Comparison of ENCODE assay signal across 19 cellular contexts in genomic region chr1:108194051-108194450, GRCh38. TPM values are rescaled to one million over a fixed set of nuclear protein-coding genes. Genes with fewer than 3 reads are reported as not detected.
DNase-seq lines count a peak whose midpoint lies in the region; ATAC-seq and TF ChIP-seq lines count a peak whose summit lies in the region.
"Had no signal": no experiment of that assay in that cellular context is flagged by ENCODE, and none has a peak within 500 bp of the region (broad histone marks: within the 10 kb centered on the region; RNA-seq: fewer than 3 reads in every experiment).

No MANE protein-coding gene starts in this region.

- no peaks in the 10 kb centered on the region for H3K27me3 ChIP-seq in trophoblast cell (ENCODE audit: insufficient read depth, low read length)

- no peak overlapping the region for H4K91ac ChIP-seq in trophoblast cell (ENCODE audit: low read depth, low read length)

- no peak overlapping the region for H3K27ac ChIP-seq in trophoblast cell (ENCODE audit: low read depth, low read length)

- peak; percentile 13 for DNase-seq in AG10803 (ENCODE audit: low read depth)
- DNase-seq in WTC11 (ENCODE audit: low spot score), result no peak
- DNase-seq in fibroblast of mammary gland (ENCODE audit: low read depth), result peak; percentile 22
- no peak for DNase-seq in trophoblast cell
- DNase-seq in NCI-H187 treated with DMSO at 0.1 percent for 48 hours (lab: John Stamatoyannopoulos, UW), result no peak
- no peak for DNase-seq in activated naive CD4-positive, alpha-beta T cell treated with anti-CD3 and anti-CD28 coated beads, Interleukin-2, amount 10 ng/mL, durations not matched to agents 7 days and 5 days
- DNase-seq: ACHN; C1 segment of cervical spinal cord; Calu3; CD4-positive, alpha-beta T cell; DMS79; GOT3; H9 had no signal

- H3K4ac ChIP-seq in trophoblast cell (ENCODE audit: low read depth, low read length), result peak overlapping the region; percentile 53

- peaks cover 2% of the 10 kb centered on the region for H3K79me2 ChIP-seq in trophoblast cell (ENCODE audit: control insufficient read depth, insufficient read depth, low read length, poor library complexity)

- no peak overlapping the region for H3K4me3 ChIP-seq in AG10803 (ENCODE audit: low read length)
- no peak overlapping the region for H3K4me3 ChIP-seq in fibroblast of mammary gland (ENCODE audit: control insufficient read depth, low read depth, low read length)
- H3K4me3 ChIP-seq in trophoblast cell (ENCODE audit: low read depth, low read length), result no peak overlapping the region
- H3K4me3 ChIP-seq: GM12878 had no signal

- no peak for TF ChIP-seq CTCF in AG10803 (conservative IDR thresholded peaks at IDR 0.05; ENCODE audit: low read length)
- TF ChIP-seq CTCF in WTC11 (IDR thresholded peaks at IDR 0.05), result no peak
- no peak for TF ChIP-seq CTCF in fibroblast of mammary gland (conservative IDR thresholded peaks at IDR 0.05; ENCODE audit: control insufficient read depth, insufficient read depth, low read depth, low read length)

- no peak overlapping the region for H3K18ac ChIP-seq in trophoblast cell (ENCODE audit: low read length)

- WGBS in trophoblast cell (ENCODE audit: extremely low coverage, insufficient coverage, insufficient read length), result no CpG with 5 or more reads among the region's 1 CpG

- no peak overlapping the region for H2BK5ac ChIP-seq in trophoblast cell (ENCODE audit: low read depth, low read length, poor library complexity)

- H3K27me3 Mint-ChIP-seq in WTC11 (ENCODE audit: low read depth), result no peaks in the 10 kb centered on the region; the same call in 1 of the 2 replicates
- no peaks in the 10 kb centered on the region for H3K27me3 Mint-ChIP-seq in activated naive CD4-positive, alpha-beta T cell treated with anti-CD3 and anti-CD28 coated beads, Interleukin-2, amount 10 ng/mL, durations not matched to agents 7 days and 5 days
- H3K27me3 Mint-ChIP-seq: B cell; CD4-positive, alpha-beta T cell had no signal

- no peak overlapping the region for H2AFZ ChIP-seq in trophoblast cell (ENCODE audit: insufficient read depth, low read length, poor library complexity)

- H3K4me1 ChIP-seq in trophoblast cell (ENCODE audit: control insufficient read depth in 1 of 2, insufficient read depth in 2 of 2, low read length in 2 of 2), result peaks cover 2 to 8% of the 10 kb centered on the region in 2 experiments

- POLR2A ChIA-PET in WTC11 (lab: Charles Lee), result no interaction called here

- H3K27ac Mint-ChIP-seq in WTC11, result peak overlapping the region; percentile 20; the same call in 1 of the 2 replicates
- no peak overlapping the region for H3K27ac Mint-ChIP-seq in activated naive CD4-positive, alpha-beta T cell treated with anti-CD3 and anti-CD28 coated beads, Interleukin-2, amount 10 ng/mL, durations not matched to agents 7 days and 5 days
- H3K27ac Mint-ChIP-seq: B cell; CD4-positive, alpha-beta T cell; H9 had no signal

- H3K79me1 ChIP-seq in trophoblast cell (ENCODE audit: low read length), result no peaks in the 10 kb centered on the region

- H3K36me3 ChIP-seq in trophoblast cell (ENCODE audit: control insufficient read depth in 1 of 2, insufficient read depth in 2 of 2, low read length in 2 of 2), result peaks cover 15 to 20% of the 10 kb centered on the region in 2 experiments

- H3K14ac ChIP-seq in trophoblast cell (ENCODE audit: low read length), result no peak overlapping the region

- ATAC-seq in WTC11 (no peak), HG02623 (IDR thresholded peaks at IDR 0.05; ENCODE audit: unreplicated experiment) (no peak), GM21526 (IDR thresholded peaks at IDR 0.05; ENCODE audit: low FRiP score, unreplicated experiment) (no peak)
- ATAC-seq: GM12878 had no signal

- no peak overlapping the region for H4K12ac ChIP-seq in trophoblast cell (ENCODE audit: low read depth, low read length)

- H3K9ac ChIP-seq in trophoblast cell (ENCODE audit: low read length), result no peak overlapping the region

- no peak overlapping the region for H2BK120ac ChIP-seq in trophoblast cell (ENCODE audit: insufficient read depth, low read length, poor library complexity)

- peaks cover 4% of the 10 kb centered on the region; the same call in 1 of the 2 replicates for H3K9me3 Mint-ChIP-seq in WTC11
- peaks cover 24% of the 10 kb centered on the region for H3K9me3 Mint-ChIP-seq in activated naive CD4-positive, alpha-beta T cell treated with anti-CD3 and anti-CD28 coated beads, Interleukin-2, amount 10 ng/mL, durations not matched to agents 7 days and 5 days

- H3K4me3 Mint-ChIP-seq in WTC11, result no peak overlapping the region
- H3K4me3 Mint-ChIP-seq in activated naive CD4-positive, alpha-beta T cell treated with anti-CD3 and anti-CD28 coated beads, Interleukin-2, amount 10 ng/mL, durations not matched to agents 7 days and 5 days, result no peak overlapping the region
- H3K4me3 Mint-ChIP-seq: B cell; CD4-positive, alpha-beta T cell; H9 had no signal

- CTCF ChIA-PET in WTC11 (lab: Charles Lee), result no interaction called here
- CTCF ChIA-PET in activated naive CD4-positive, alpha-beta T cell treated with anti-CD3 and anti-CD28 coated beads, Interleukin-2, amount 10 ng/mL, durations not matched to agents 7 days and 5 days (lab: Charles Lee), result no interaction called here

- peaks cover 44% of the 10 kb centered on the region for H3K36me3 Mint-ChIP-seq in WTC11
- H3K36me3 Mint-ChIP-seq in activated naive CD4-positive, alpha-beta T cell treated with anti-CD3 and anti-CD28 coated beads, Interleukin-2, amount 10 ng/mL, durations not matched to agents 7 days and 5 days, result peaks cover 71% of the 10 kb centered on the region

- no peak overlapping the region for H3K23ac ChIP-seq in trophoblast cell (ENCODE audit: low read length)

- no peak overlapping the region for H2BK12ac ChIP-seq in trophoblast cell (ENCODE audit: low read length)

- no peak overlapping the region for H4K8ac ChIP-seq in trophoblast cell (ENCODE audit: low read depth, low read length)

- no peak overlapping the region for H3K4me2 ChIP-seq in trophoblast cell (ENCODE audit: low read length)

- no peaks in the 10 kb centered on the region for H3K9me3 ChIP-seq in trophoblast cell (ENCODE audit: insufficient read depth, low read depth, low read length)

- H2AK5ac ChIP-seq in trophoblast cell (ENCODE audit: low read length), result no peak overlapping the region

- peaks cover 27% of the 10 kb centered on the region for H3K4me1 Mint-ChIP-seq in WTC11
- peaks cover 22% of the 10 kb centered on the region for H3K4me1 Mint-ChIP-seq in activated naive CD4-positive, alpha-beta T cell treated with anti-CD3 and anti-CD28 coated beads, Interleukin-2, amount 10 ng/mL, durations not matched to agents 7 days and 5 days

TF ChIP-seq in WTC11, 78 proteins besides CTCF, POLR2A, EP300 and RAD21 (continues in another document):
- TF ChIP-seq RORB (CRISPR knock-in tag; IDR thresholded peaks at IDR 0.05) (no peak), FOXK1 (CRISPR knock-in tag; IDR thresholded peaks at IDR 0.05) (no peak), ZNF425 (CRISPR knock-in tag; conservative IDR thresholded peaks at IDR 0.05) (no peak), ZNF219 (CRISPR knock-in tag; IDR thresholded peaks at IDR 0.05; ENCODE audit: borderline replicate concordance) (no peak), ZNF423 (CRISPR knock-in tag; IDR thresholded peaks at IDR 0.05) (no peak), IRF1 (CRISPR knock-in tag; IDR thresholded peaks at IDR 0.05) (no peak), AR (CRISPR knock-in tag; IDR thresholded peaks at IDR 0.05) (no peak), MYBL2 (CRISPR knock-in tag; IDR thresholded peaks at IDR 0.05) (no peak)

RNA-seq across cellular contexts. Expression of gene SLC25A24, which starts 6.1 kb away (rescaled TPM):
- 34.9 to 39.1 TPM (median 35.9 TPM) in 3 replicates for total RNA-seq in WTC11 (2021)
- 45.2 and 47.3 TPM in 2 replicates for polyA plus RNA-seq in trophoblast cell (2013)

RNA-seq across cellular contexts. Expression of gene NBPF4, which starts 49.8 kb away (rescaled TPM):
- not detected in 3 replicates for total RNA-seq in WTC11 (2021)
- not detected in 2 replicates for polyA plus RNA-seq in trophoblast cell (2013)
- total RNA-seq: A172, B cell, Calu3, G401, GM12878, H9 had no signal
- polyA plus RNA-seq: GM12878 had no signal

Comparison
In these comparisons a context has a peak if more than half of its experiments do, and no peak if none do; other contexts are left out.
1. DNase-seq: peak in AG10803 (single experiment) and fibroblast of mammary gland (single experiment); none in WTC11 (single experiment), trophoblast cell (0 of 2), NCI-H187 treated with DMSO at 0.1 percent for 48 hours (single experiment) and activated naive CD4-positive, alpha-beta T cell treated with anti-CD3 and anti-CD28 coated beads, Interleukin-2, amount 10 ng/mL, durations not matched to agents 7 days and 5 days (single experiment).